ENCODE assay signal across 12 cellular contexts in the genomic region with DNA sequence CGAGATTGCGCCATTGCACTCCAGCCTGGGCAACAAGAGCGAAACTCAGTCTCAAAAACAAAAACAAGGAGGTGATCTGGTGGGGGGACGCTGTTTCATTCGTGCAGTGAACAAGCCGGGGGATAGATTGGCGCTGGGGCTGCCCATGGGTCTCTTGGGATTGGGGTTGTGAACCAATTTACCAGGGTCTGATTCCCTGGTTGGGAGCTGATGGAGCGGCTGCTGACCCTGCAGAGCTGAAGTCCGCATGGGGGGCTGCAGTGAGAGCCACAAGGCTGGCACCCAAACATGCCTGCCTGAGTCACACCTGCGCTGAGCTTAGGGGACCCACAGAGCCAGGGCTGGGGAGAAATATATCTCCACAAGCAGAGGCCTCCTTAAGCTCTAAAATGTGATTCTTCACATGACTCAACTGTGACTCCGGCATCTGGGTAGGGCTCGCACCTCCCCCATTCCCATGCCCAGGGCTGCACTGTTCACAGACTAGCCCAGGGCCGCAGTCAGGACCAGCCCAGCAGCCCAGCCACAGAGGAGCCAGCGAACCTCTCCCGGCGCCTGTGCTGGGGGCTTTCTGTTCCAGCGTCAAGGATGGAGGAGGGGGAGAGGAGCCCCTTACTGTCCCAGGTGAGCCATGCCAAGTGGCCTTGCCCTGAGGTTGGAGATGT. TPM values are rescaled to one million over a fixed set of nuclear protein-coding genes. Genes with fewer than 3 reads are reported as not detected.
DNase-seq lines count a peak whose midpoint lies in the region; ATAC-seq and TF ChIP-seq lines count a peak whose summit lies in the region.
"Had no signal": no experiment of that assay in that cellular context is flagged by ENCODE, and none has a peak within 500 bp of the region (broad histone marks: within the 10 kb centered on the region; RNA-seq: fewer than 3 reads in every experiment).

No MANE protein-coding gene starts in this region.

- TF ChIP-seq CTCF in Panc1 (IDR thresholded peaks at IDR 0.05): no peak

- no peaks in the 10 kb centered on the region for H3K36me3 ChIP-seq in Panc1 (ENCODE audit: control insufficient read depth, insufficient read depth, low read length)
- H3K36me3 ChIP-seq in neuronal stem cell (replicated peaks in 1 of 2; ENCODE audit: control insufficient read depth in 2 of 2, insufficient read depth in 2 of 2, low read length in 2 of 2): peaks cover 0 to 3% of the 10 kb centered on the region in 2 donors
- H3K36me3 ChIP-seq: right atrium auricular region, upper lobe of left lung had no signal

- no peaks in the 10 kb centered on the region for H3K79me1 ChIP-seq in neuronal stem cell (ENCODE audit: low read depth, low read length)

- no peaks in the 10 kb centered on the region for H3K27me3 ChIP-seq in Panc1 (ENCODE audit: control insufficient read depth, insufficient read depth, low read length)
- H3K27me3 ChIP-seq in neuronal stem cell (ENCODE audit: control insufficient read depth in 3 of 3, insufficient read depth in 3 of 3, low read depth in 1 of 3, low read length in 3 of 3): peaks cover 0 to 3% (median 2%) of the 10 kb centered on the region in 3 experiments
- H3K27me3 ChIP-seq: right atrium auricular region, upper lobe of left lung had no signal

- H2BK120ac ChIP-seq in neuronal stem cell (ENCODE audit: low read depth, low read length): no peak overlapping the region

- CTCF ChIA-PET in Panc1 (lab: Charles Lee): no interaction called here

- no peak overlapping the region for H4K8ac ChIP-seq in neuronal stem cell (ENCODE audit: low read depth, low read length)

- no peak overlapping the region for H2BK12ac ChIP-seq in neuronal stem cell (ENCODE audit: low read length)

- H2AFZ ChIP-seq in neuronal stem cell (ENCODE audit: low read length): no peak overlapping the region

- H3K23ac ChIP-seq in neuronal stem cell (ENCODE audit: low read depth, low read length, poor library complexity): no peak overlapping the region

- H3K14ac ChIP-seq in neuronal stem cell (ENCODE audit: low read length): no peak overlapping the region

- no CpG with 5 or more reads among the region's 17 CpGs for WGBS in neuronal stem cell (ENCODE audit: extremely low coverage in 2 of 2, insufficient read length in 2 of 2, insufficient replicate concordance in 1 of 2), 2 donors

- H3K4me1 ChIP-seq in Panc1 (ENCODE audit: control insufficient read depth, insufficient read depth, low read length): peaks cover 9% of the 10 kb centered on the region; the same call in 1 of the 2 replicates
- H3K4me1 ChIP-seq in neuronal stem cell (ENCODE audit: control insufficient read depth in 2 of 2, insufficient read depth in 1 of 2, low read depth in 1 of 2, low read length in 2 of 2): no peaks in the 10 kb centered on the region
- H3K4me1 ChIP-seq: right atrium auricular region had no signal

- no peaks in the 10 kb centered on the region for H3K9me3 ChIP-seq in Panc1 (ENCODE audit: control insufficient read depth, insufficient read depth, low read depth, low read length)
- H3K9me3 ChIP-seq in neuronal stem cell (replicated peaks in 1 of 2; ENCODE audit: control insufficient read depth in 2 of 2, insufficient read depth in 1 of 2, low read depth in 1 of 2, low read length in 2 of 2): peaks cover 0 to 2% of the 10 kb centered on the region in 2 donors
- H3K9me3 ChIP-seq: right atrium auricular region, upper lobe of left lung had no signal

- intact Hi-C loops in Panc1 (cut with micrococcal nuclease; ENCODE audit: unreplicated experiment): no loop called here

- no peak overlapping the region for H3K4me3 ChIP-seq in Panc1 (ENCODE audit: low read depth in 2 of 2, low read length in 2 of 2)
- no peak overlapping the region for H3K4me3 ChIP-seq in neuronal stem cell (ENCODE audit: low read length in 2 of 2)
- H3K4me3 ChIP-seq: right atrium auricular region, upper lobe of left lung had no signal

- no TSS peak for BruUV-seq in Panc1 (replicated peaks; lab: Mats Ljungman, UMichigan)

- H3K4me2 ChIP-seq in neuronal stem cell (ENCODE audit: insufficient read depth, low read length, poor library complexity, severe bottlenecking): no peak overlapping the region

- H3K4ac ChIP-seq in neuronal stem cell (ENCODE audit: low read length): no peak overlapping the region

- peak overlapping the region; percentile 56 for H2AK5ac ChIP-seq in neuronal stem cell (ENCODE audit: low read depth, low read length)

- POLR2A ChIA-PET in Panc1 (lab: Charles Lee): interaction anchor here (0.5 kb wide), 1 partner anchor 29 kb away, joined by 4 read pairs; no protein-coding TSS in a partner anchor

- no peak overlapping the region for H4K91ac ChIP-seq in neuronal stem cell (ENCODE audit: low read depth, low read length, poor library complexity)

- no peak overlapping the region for H2BK15ac ChIP-seq in neuronal stem cell (ENCODE audit: low read length)

- H3K27ac ChIP-seq in Panc1 (ENCODE audit: low read length) (no peak overlapping the region), neuronal stem cell (replicated peaks; ENCODE audit: low read length) (no peak overlapping the region)
- H3K27ac ChIP-seq: right atrium auricular region, upper lobe of left lung had no signal

- DNase-seq in ELR (ENCODE audit: low read depth) (peak; percentile 92), Panc1 (ENCODE audit: low read depth, low spot score) (no peak), ecto neural progenitor cell (ENCODE audit: low spot score) (peak; percentile 53), neuronal stem cell (ENCODE audit: low spot score) (no peak)
- no peak for DNase-seq in stimulated activated CD4-positive, alpha-beta T cell treated with anti-CD3 and anti-CD28 coated beads, Interleukin-2, amount 100 ng/mL, for 24 hours
- DNase-seq: activated gamma-delta T cell, cortex of kidney, upper lobe of left lung had no signal

- H2BK5ac ChIP-seq in neuronal stem cell (ENCODE audit: low read length): no peak overlapping the region

- ATAC-seq in Panc1: peak; percentile 67
- ATAC-seq in GM21825 (IDR thresholded peaks at IDR 0.05; ENCODE audit: unreplicated experiment): no peak
- no peak for ATAC-seq in GM21367 (IDR thresholded peaks at IDR 0.05; ENCODE audit: unreplicated experiment)
- ATAC-seq in GM18520 (IDR thresholded peaks at IDR 0.05; ENCODE audit: unreplicated experiment): no peak

- H3K18ac ChIP-seq in neuronal stem cell (ENCODE audit: low read length): no peak overlapping the region

- in situ Hi-C loops in Panc1 (cut with HindIII; ENCODE audit: low pct_unique_long_range_greater_than_20kb, low sequenced_read_pairs): no loop called here

- H3K9ac ChIP-seq in neuronal stem cell (ENCODE audit: low read depth, low read length, poor library complexity): no peak overlapping the region

RNA-seq across cellular contexts. Expression of a gene that starts 5.0 kb away (rescaled TPM):
- 4.8 TPM for total RNA-seq in Panc1 (2021; ENCODE audit: unreplicated experiment)
- polyA plus RNA-seq in Panc1 (2012; ENCODE audit: insufficient read length): 5.3 TPM
- polyA plus RNA-seq in neuronal stem cell (2013, experiment 1 of 2): 1.3 TPM
- 1.1 TPM for polyA plus RNA-seq in neuronal stem cell (2013, experiment 2 of 2)
- total RNA-seq: right atrium auricular region had no signal

RNA-seq across cellular contexts. Expression of a gene that starts 5.0 kb away (rescaled TPM):
- total RNA-seq in Panc1 (2021; ENCODE audit: unreplicated experiment): 246 TPM
- 164 TPM for polyA plus RNA-seq in Panc1 (2012; ENCODE audit: insufficient read length)
- 54.2 TPM for polyA plus RNA-seq in neuronal stem cell (2013, experiment 1 of 2)
- 54.2 TPM for polyA plus RNA-seq in neuronal stem cell (2013, experiment 2 of 2)

RNA-seq across cellular contexts. Expression of a gene that starts 14.4 kb away (rescaled TPM):
- total RNA-seq in Panc1 (2021; ENCODE audit: unreplicated experiment): 0.85 TPM
- polyA plus RNA-seq in Panc1 (2012; ENCODE audit: insufficient read length): 0.74 TPM
- polyA plus RNA-seq in neuronal stem cell (2013, experiment 1 of 2): 0.07 TPM
- not detected for polyA plus RNA-seq in neuronal stem cell (2013, experiment 2 of 2)
- total RNA-seq: right atrium auricular region had no signal

RNA-seq across cellular contexts. Expression of a gene that starts 24.4 kb away (rescaled TPM):
- total RNA-seq in Panc1 (2021; ENCODE audit: unreplicated experiment): 42.8 TPM
- 49.4 TPM for polyA plus RNA-seq in Panc1 (2012; ENCODE audit: insufficient read length)
- polyA plus RNA-seq in neuronal stem cell (2013, experiment 1 of 2): 26.1 TPM
- 25.4 TPM for polyA plus RNA-seq in neuronal stem cell (2013, experiment 2 of 2)

RNA-seq across cellular contexts. Expression of a gene that starts 24.6 kb away (rescaled TPM):
- total RNA-seq in Panc1 (2021; ENCODE audit: unreplicated experiment): 74.6 TPM
- polyA plus RNA-seq in Panc1 (2012; ENCODE audit: insufficient read length): 88.5 TPM
- 19.1 TPM for polyA plus RNA-seq in neuronal stem cell (2013, experiment 1 of 2)
- polyA plus RNA-seq in neuronal stem cell (2013, experiment 2 of 2): 19.1 TPM

Comparison
In these comparisons a context has a peak if more than half of its experiments do, and no peak if none do; other contexts are left out.
1. DNase-seq: peak in ELR (single experiment) and ecto neural progenitor cell (single experiment); none in Panc1 (single experiment), neuronal stem cell (single experiment) and stimulated activated CD4-positive, alpha-beta T cell treated with anti-CD3 and anti-CD28 coated beads, Interleukin-2, amount 100 ng/mL, for 24 hours (0 of 2).